ENCODE assay signal across 1 cellular context in the genomic region with DNA sequence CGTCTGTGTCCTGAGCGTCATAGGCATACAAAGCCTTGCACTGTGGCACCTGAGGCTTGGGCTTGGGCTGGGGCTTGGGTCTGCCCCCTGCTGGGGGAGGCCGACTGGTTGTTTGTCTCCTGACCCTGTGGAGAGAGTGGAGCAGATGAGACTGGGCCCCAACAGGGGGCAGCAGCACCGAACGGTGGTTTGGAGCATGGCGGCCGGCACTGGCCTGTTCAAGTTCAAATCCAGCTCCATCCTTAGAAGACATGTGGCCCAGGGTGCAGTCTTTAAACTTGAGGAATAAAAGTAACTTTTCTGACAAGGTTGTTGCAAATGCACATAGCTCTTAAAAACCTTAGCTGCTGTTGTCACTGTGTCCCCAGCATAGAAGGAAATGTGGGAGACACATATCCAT.
TF ChIP-seq lines count a peak whose summit lies in the region.

No MANE protein-coding gene starts in this region.

TF ChIP-seq in HepG2, 621 proteins besides CTCF, POLR2A, EP300 and RAD21 (continued from another document):
- TF ChIP-seq LRRFIP1 (CRISPR knock-in tag; conservative IDR thresholded peaks at IDR 0.05) (no peak), MAX (IDR thresholded peaks at IDR 0.05) (peak; percentile 27; the same call in 1 of the 2 replicates), ZFX (CRISPR knock-in tag; IDR thresholded peaks at IDR 0.05; ENCODE audit: low read depth) (no peak), GFI1 (CRISPR knock-in tag; IDR thresholded peaks at IDR 0.05; ENCODE audit: borderline replicate concordance) (no peak), ZC3H4 (CRISPR knock-in tag; IDR thresholded peaks at IDR 0.05; ENCODE audit: borderline replicate concordance) (no peak), BRD4 (CRISPR knock-in tag; IDR thresholded peaks at IDR 0.05) (no peak), KAT2B (IDR thresholded peaks at IDR 0.05; ENCODE audit: borderline replicate concordance, low read depth, low read length) (no peak), ZNF7 (CRISPR knock-in tag; IDR thresholded peaks at IDR 0.05) (no peak), ZNF362 (CRISPR knock-in tag; IDR thresholded peaks at IDR 0.05; ENCODE audit: borderline replicate concordance) (no peak), CREB3 (CRISPR knock-in tag; IDR thresholded peaks at IDR 0.05) (no peak), SOX6 (IDR thresholded peaks at IDR 0.05) (no peak), SOX6 (CRISPR knock-in tag; IDR thresholded peaks at IDR 0.05) (no peak), HMGXB4 (CRISPR knock-in tag; IDR thresholded peaks at IDR 0.05; ENCODE audit: borderline replicate concordance in 1 of 2, low read depth in 1 of 2) (peak in 1 of 2 experiments; percentile 71; a peak in 2 of 4 replicates)
- TF ChIP-seq, protein P1, sequence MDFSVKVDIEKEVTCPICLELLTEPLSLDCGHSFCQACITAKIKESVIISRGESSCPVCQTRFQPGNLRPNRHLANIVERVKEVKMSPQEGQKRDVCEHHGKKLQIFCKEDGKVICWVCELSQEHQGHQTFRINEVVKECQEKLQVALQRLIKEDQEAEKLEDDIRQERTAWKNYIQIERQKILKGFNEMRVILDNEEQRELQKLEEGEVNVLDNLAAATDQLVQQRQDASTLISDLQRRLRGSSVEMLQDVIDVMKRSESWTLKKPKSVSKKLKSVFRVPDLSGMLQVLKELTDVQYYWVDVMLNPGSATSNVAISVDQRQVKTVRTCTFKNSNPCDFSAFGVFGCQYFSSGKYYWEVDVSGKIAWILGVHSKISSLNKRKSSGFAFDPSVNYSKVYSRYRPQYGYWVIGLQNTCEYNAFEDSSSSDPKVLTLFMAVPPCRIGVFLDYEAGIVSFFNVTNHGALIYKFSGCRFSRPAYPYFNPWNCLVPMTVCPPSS (IDR thresholded peaks at IDR 0.05) = no peak
- TF ChIP-seq, protein P2, sequence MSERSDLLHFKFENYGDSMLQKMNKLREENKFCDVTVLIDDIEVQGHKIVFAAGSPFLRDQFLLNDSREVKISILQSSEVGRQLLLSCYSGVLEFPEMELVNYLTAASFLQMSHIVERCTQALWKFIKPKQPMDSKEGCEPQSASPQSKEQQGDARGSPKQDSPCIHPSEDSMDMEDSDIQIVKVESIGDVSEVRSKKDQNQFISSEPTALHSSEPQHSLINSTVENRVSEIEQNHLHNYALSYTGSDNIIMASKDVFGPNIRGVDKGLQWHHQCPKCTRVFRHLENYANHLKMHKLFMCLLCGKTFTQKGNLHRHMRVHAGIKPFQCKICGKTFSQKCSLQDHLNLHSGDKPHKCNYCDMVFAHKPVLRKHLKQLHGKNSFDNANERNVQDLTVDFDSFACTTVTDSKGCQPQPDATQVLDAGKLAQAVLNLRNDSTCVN (CRISPR knock-in tag; IDR thresholded peaks at IDR 0.05; ENCODE audit: borderline replicate concordance) = no peak
